ENCODE assay signal across 8 cellular contexts in the genomic region with DNA sequence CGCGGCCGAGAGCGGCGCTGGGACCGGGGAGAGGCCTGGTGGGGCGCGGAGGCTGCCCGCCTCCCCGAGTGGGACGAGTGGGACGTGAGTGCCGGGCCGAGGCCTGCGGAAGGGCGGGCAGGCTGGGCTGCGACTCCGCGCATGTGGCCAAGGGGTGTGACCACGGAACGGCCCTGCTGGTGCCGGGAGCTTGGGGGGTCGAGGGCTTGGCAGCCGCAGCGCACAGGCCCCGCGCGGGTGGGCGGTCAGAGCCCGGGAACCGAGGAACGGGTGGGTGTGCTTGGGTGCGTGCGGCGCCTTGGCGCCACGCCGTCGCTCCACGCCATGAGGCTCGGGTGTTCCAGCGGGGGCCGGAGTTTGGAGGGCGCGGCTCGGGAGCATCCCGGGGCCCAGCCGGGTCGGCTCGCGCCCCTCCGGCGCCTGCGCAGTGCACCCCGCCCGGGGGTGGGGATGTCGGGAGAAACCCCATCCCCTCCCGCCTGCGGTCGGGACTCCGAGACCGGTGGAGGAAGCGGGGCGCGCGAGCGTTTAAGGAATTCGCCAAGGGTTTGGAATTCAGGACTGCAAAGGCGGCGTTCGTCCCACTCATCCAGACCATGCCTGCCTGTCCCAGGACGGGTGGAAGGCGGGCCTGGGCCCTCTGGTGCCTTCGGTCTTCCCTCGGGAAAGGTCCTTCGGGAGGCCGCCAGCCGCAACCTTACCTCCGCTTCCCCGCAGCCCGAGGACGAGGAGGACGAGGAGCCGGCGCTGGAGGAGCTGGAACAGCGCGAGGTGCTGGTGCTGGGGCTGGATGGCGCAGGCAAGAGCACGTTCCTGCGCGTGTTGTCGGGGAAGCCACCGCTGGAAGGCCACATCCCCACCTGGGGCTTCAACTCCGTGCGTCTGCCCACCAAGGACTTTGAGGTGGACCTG. TPM values are rescaled to one million over a fixed set of nuclear protein-coding genes. Genes with fewer than 3 reads are reported as not detected.
DNase-seq lines count a peak whose midpoint lies in the region; ATAC-seq and TF ChIP-seq lines count a peak whose summit lies in the region.

No MANE protein-coding gene starts in this region.

- TF ChIP-seq CTCF in AG04450 (IDR thresholded peaks at IDR 0.05; ENCODE audit: low read depth, low read length) = no peak

- peak; percentile 20 for ATAC-seq in GM19324 (IDR thresholded peaks at IDR 0.05; ENCODE audit: low FRiP score, unreplicated experiment)
- peak; percentile 44 for ATAC-seq in sciatic nerve
- ATAC-seq in HG02870 (IDR thresholded peaks at IDR 0.05; ENCODE audit: unreplicated experiment) = no peak

- H3K9me3 ChIP-seq in AG04450 (ENCODE audit: control insufficient read depth, insufficient read depth, low read length) (peaks cover 4% of the 10 kb centered on the region; the same call in 1 of the 2 replicates), iPS-18c (ENCODE audit: control insufficient read depth, insufficient read depth, low read length) (peaks cover 4% of the 10 kb centered on the region)

- peak overlapping the region; percentile 75 for H3K4me3 ChIP-seq in AG04450 (ENCODE audit: low read depth, low read length)
- peak overlapping the region; percentile 77 for H3K4me3 ChIP-seq in iPS-18c (ENCODE audit: insufficient read depth, low read depth, low read length)

- CTCF ChIA-PET in AG04450 (lab: Charles Lee) = no interaction called here

- H3K27ac ChIP-seq in AG04450 (ENCODE audit: low read depth, low read length) = peak overlapping the region; percentile 47

- H3K27me3 ChIP-seq in AG04450 (ENCODE audit: control insufficient read depth, insufficient read depth, low read length) = no peaks in the 10 kb centered on the region

- intact Hi-C loops in sciatic nerve (cut with DNase I) = no loop called here

- DNase-seq in AG04450 (ENCODE audit: low read depth, low spot score) (no peak), NCI-H2227 treated with DMSO at 0.1 percent for 48 hours (lab: John Stamatoyannopoulos, UW) (peak; percentile 1), astrocyte of the hippocampus (ENCODE audit: low read depth, low spot score) (peak; percentile 82), sciatic nerve (ENCODE audit: low spot score) (peak; percentile 79), COLO829 (ENCODE audit: low spot score) (no peak)

- POLR2A ChIA-PET in AG04450 (lab: Yijun Ruan, JAX) = no interaction called here

RNA-seq across cellular contexts. Expression of gene ARL10, which starts 0.6 kb away (rescaled TPM):
- 5.4 and 6.6 TPM in 2 replicates for polyA plus RNA-seq in AG04450 (2011; rRNA removed)
- polyA minus RNA-seq in AG04450 (2011; rRNA and poly(A)+ RNA removed) = 5.6 and 8.4 TPM in 2 replicates
- total RNA-seq in sciatic nerve = 29.2 TPM

RNA-seq across cellular contexts. Expression of gene KIAA1191, which starts 4.4 kb away (rescaled TPM):
- polyA plus RNA-seq in AG04450 (2011; rRNA removed) = 98.3 and 113 TPM in 2 replicates
- 113 and 129 TPM in 2 replicates for polyA minus RNA-seq in AG04450 (2011; rRNA and poly(A)+ RNA removed)
- 87.8 TPM for total RNA-seq in sciatic nerve

RNA-seq across cellular contexts. Expression of gene NOP16, which starts 22.5 kb away (rescaled TPM):
- 29.3 and 29.4 TPM in 2 replicates for polyA plus RNA-seq in AG04450 (2011; rRNA removed)
- polyA minus RNA-seq in AG04450 (2011; rRNA and poly(A)+ RNA removed) = 13.3 and 15.4 TPM in 2 replicates
- total RNA-seq in sciatic nerve = 9.3 TPM

RNA-seq across cellular contexts. Expression of gene HIGD2A, which starts 22.6 kb away (rescaled TPM):
- 71.4 and 89.8 TPM in 2 replicates for polyA plus RNA-seq in AG04450 (2011; rRNA removed)
- 41.7 and 62.8 TPM in 2 replicates for polyA minus RNA-seq in AG04450 (2011; rRNA and poly(A)+ RNA removed)
- total RNA-seq in sciatic nerve = 58.8 TPM

RNA-seq across cellular contexts. Expression of gene CLTB, which starts 50.4 kb away (rescaled TPM):
- 66.2 and 67.3 TPM in 2 replicates for polyA plus RNA-seq in AG04450 (2011; rRNA removed)
- polyA minus RNA-seq in AG04450 (2011; rRNA and poly(A)+ RNA removed) = 22.6 and 24.8 TPM in 2 replicates
- total RNA-seq in sciatic nerve = 122 TPM

Comparison
In these comparisons a context has a peak if more than half of its experiments do, and no peak if none do; other contexts are left out.
1. DNase-seq: peak in NCI-H2227 treated with DMSO at 0.1 percent for 48 hours (single experiment), astrocyte of the hippocampus (single experiment) and sciatic nerve (single experiment); none in AG04450 (single experiment) and COLO829 (single experiment).